Comparison of ENCODE assay signal across 34 cellular contexts in genomic region chr6:27056615-27057014, GRCh38.
"Had no signal": no experiment of that assay in that cellular context is flagged by ENCODE, and none has a peak within 500 bp of the region (broad histone marks: within the 10 kb centered on the region; RNA-seq: fewer than 3 reads in every experiment).

No MANE protein-coding gene starts in this region.

- H3K27me3 ChIP-seq: MG63 had no signal

- DNase-seq: Karpas-422, Kasumi-1, MG63, MM.1S, MV-4-11, NCI-H1048, NCI-H1092, NCI-H1092 treated with DMSO at 0.1 percent for 48 hours, NCI-H1105, NCI-H1105 treated with DMSO at 0.1 percent for 48 hours, NCI-H1417, NCI-H1417 treated with DMSO at 0.1 percent for 48 hours, NCI-H1436, NCI-H1436 treated with DMSO at 0.1 percent for 48 hours, NCI-H1694, NCI-H1694 treated with DMSO at 0.1 percent for 48 hours, NCI-H187, NCI-H187 treated with DMSO at 0.1 percent for 48 hours, NCI-H1930, NCI-H2029, NCI-H2029 treated with DMSO at 0.1 percent for 48 hours, NCI-H2081, NCI-H2081 treated with DMSO at 0.1 percent for 48 hours, NCI-H2107, NCI-H2171, NCI-H2171 treated with DMSO at 0.1 percent for 48 hours, NCI-H2227 treated with DMSO at 0.1 percent for 48 hours, NCI-H226, NCI-H345, NCI-H446, NCI-H446 treated with DMSO at 0.1 percent for 48 hours, NCI-H510A, NCI-H510A treated with DMSO at 0.1 percent for 48 hours, NCI-H524 had no signal

- H3K36me3 ChIP-seq: MG63 had no signal

- H3K9me3 ChIP-seq: MG63 had no signal

- H3K4me3 ChIP-seq: MG63 had no signal
